ENCODE assay signal across 1 cellular context in the genomic region with DNA sequence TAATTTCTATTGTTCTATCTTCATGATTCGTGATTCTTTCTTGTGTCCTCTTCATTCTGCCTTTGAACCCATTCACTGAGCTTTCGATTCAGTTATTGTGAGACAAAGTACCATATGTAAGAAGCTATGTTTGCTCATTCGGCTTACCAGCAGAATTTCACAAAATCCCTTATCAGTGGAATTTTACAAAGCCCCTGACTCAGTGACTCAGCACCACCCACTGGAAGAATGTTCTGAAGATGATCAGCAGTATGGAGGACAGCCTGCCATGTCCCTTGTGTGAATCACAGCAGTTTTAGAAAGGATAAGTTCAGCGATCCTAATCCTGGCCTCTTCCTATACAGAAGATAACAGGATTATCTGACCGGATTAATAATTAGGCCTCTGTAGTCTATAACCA.
A peak's percentile ranks its signal among the peaks of the same experiment; 100 is the strongest.
TF ChIP-seq lines count a peak whose summit lies in the region.

No MANE protein-coding gene starts in this region.

TF ChIP-seq in K562, 482 proteins besides CTCF, POLR2A, EP300 and RAD21:
- TF ChIP-seq MAFG (tag; conservative IDR thresholded peaks at IDR 0.05) (peak; percentile 41; the same call in 1 of the 2 replicates), MTA3 (IDR thresholded peaks at IDR 0.05; ENCODE audit: borderline replicate concordance) (peak; percentile 43; the same call in 1 of the 2 replicates), RFX1 (IDR thresholded peaks at IDR 0.05) (no peak), SOX6 (IDR thresholded peaks at IDR 0.05) (peak; percentile 19; the same call in 1 of the 2 replicates), KDM1A (IDR thresholded peaks at IDR 0.05) (peak; percentile 54; a peak in 2 of 4 replicates), ATF1 (CRISPR knock-in tag; IDR thresholded peaks at IDR 0.05) (no peak), ATF1 (tag; IDR thresholded peaks at IDR 0.05) (no peak), ZNF584 (CRISPR knock-in tag; IDR thresholded peaks at IDR 0.05; ENCODE audit: low read depth) (0 out of 2 replicates have a peak, but pooled peaks have one; percentile 36), NR2C1 (IDR thresholded peaks at IDR 0.05) (no peak), NR2C1 (tag; IDR thresholded peaks at IDR 0.05) (0 out of 2 replicates have a peak, but pooled peaks have one; percentile 18), TAF9B (IDR thresholded peaks at IDR 0.05; ENCODE audit: partially characterized antibody) (no peak), CHD2 (IDR thresholded peaks at IDR 0.05; ENCODE audit: low read depth, low read length) (no peak), CBFA2T3 (IDR thresholded peaks at IDR 0.05) (peak; percentile 27; the same call in 1 of the 2 replicates), SMARCA4 (IDR thresholded peaks at IDR 0.05) (peak; percentile 45; the same call in 1 of the 2 replicates), MAFK (IDR thresholded peaks at IDR 0.05; ENCODE audit: low read length) (peak; percentile 26; the same call in 1 of the 2 replicates), BRF1 (IDR thresholded peaks at IDR 0.05; ENCODE audit: borderline replicate concordance, extremely low read depth, insufficient read length) (no peak), MAFF (IDR thresholded peaks at IDR 0.05; ENCODE audit: low read length) (peak; percentile 34; the same call in 1 of the 2 replicates), ZNF224 (CRISPR knock-in tag; IDR thresholded peaks at IDR 0.05) (no peak), EGR1 (conservative IDR thresholded peaks at IDR 0.05) (peak; percentile 44; the same call in 1 of the 2 replicates), ARID1B (IDR thresholded peaks at IDR 0.05) (peak; percentile 35; the same call in 1 of the 2 replicates), JUND (IDR thresholded peaks at IDR 0.05; ENCODE audit: borderline replicate concordance, low read depth, low read length) (peak; percentile 51; the same call in 1 of the 2 replicates), JUND (tag; IDR thresholded peaks at IDR 0.05; ENCODE audit: borderline replicate concordance, low read depth, low read length) (no peak; the same call in 2 of the 3 replicates), DPF2 (IDR thresholded peaks at IDR 0.05) (peak; percentile 61; the same call in 1 of the 2 replicates), NFE2 (IDR thresholded peaks at IDR 0.05; ENCODE audit: low read depth) (peak; percentile 69), C11orf30 (IDR thresholded peaks at IDR 0.05; ENCODE audit: low read depth) (peak; percentile 70), ZNF316 (IDR thresholded peaks at IDR 0.05) (peak; percentile 82), RCOR1 (IDR thresholded peaks at IDR 0.05; ENCODE audit: borderline replicate concordance in 1 of 2, low read depth in 2 of 2, low read length in 2 of 2) (peak in 1 of 2 experiments; percentile 56; a peak in 1 of 4 replicates), ZNF197 (CRISPR knock-in tag; IDR thresholded peaks at IDR 0.05; ENCODE audit: low read depth) (no peak), PHTF2 (CRISPR knock-in tag; IDR thresholded peaks at IDR 0.05) (no peak), DMBX1 (CRISPR knock-in tag; IDR thresholded peaks at IDR 0.05; ENCODE audit: borderline replicate concordance) (peak; percentile 64; the same call in 1 of the 2 replicates)
- TF ChIP-seq, protein P1, sequence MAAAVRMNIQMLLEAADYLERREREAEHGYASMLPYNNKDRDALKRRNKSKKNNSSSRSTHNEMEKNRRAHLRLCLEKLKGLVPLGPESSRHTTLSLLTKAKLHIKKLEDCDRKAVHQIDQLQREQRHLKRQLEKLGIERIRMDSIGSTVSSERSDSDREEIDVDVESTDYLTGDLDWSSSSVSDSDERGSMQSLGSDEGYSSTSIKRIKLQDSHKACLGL (CRISPR knock-in tag; IDR thresholded peaks at IDR 0.05; ENCODE audit: borderline replicate concordance, poor library complexity, severe bottlenecking) = no peak
- TF ChIP-seq, protein P2, sequence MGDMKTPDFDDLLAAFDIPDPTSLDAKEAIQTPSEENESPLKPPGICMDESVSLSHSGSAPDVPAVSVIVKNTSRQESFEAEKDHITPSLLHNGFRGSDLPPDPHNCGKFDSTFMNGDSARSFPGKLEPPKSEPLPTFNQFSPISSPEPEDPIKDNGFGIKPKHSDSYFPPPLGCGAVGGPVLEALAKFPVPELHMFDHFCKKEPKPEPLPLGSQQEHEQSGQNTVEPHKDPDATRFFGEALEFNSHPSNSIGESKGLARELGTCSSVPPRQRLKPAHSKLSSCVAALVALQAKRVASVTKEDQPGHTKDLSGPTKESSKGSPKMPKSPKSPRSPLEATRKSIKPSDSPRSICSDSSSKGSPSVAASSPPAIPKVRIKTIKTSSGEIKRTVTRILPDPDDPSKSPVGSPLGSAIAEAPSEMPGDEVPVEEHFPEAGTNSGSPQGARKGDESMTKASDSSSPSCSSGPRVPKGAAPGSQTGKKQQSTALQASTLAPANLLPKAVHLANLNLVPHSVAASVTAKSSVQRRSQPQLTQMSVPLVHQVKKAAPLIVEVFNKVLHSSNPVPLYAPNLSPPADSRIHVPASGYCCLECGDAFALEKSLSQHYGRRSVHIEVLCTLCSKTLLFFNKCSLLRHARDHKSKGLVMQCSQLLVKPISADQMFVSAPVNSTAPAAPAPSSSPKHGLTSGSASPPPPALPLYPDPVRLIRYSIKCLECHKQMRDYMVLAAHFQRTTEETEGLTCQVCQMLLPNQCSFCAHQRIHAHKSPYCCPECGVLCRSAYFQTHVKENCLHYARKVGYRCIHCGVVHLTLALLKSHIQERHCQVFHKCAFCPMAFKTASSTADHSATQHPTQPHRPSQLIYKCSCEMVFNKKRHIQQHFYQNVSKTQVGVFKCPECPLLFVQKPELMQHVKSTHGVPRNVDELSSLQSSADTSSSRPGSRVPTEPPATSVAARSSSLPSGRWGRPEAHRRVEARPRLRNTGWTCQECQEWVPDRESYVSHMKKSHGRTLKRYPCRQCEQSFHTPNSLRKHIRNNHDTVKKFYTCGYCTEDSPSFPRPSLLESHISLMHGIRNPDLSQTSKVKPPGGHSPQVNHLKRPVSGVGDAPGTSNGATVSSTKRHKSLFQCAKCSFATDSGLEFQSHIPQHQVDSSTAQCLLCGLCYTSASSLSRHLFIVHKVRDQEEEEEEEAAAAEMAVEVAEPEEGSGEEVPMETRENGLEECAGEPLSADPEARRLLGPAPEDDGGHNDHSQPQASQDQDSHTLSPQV (IDR thresholded peaks at IDR 0.05) = peak; percentile 46; the same call in 1 of the 2 replicates
